In genomic region chr3:121752261-121752660, GRCh38 we compare ENCODE assay signal across 28 cellular contexts.
"Had no signal": no experiment of that assay in that cellular context is flagged by ENCODE, and none has a peak within 500 bp of the region (broad histone marks: within the 10 kb centered on the region; RNA-seq: fewer than 3 reads in every experiment).

No MANE protein-coding gene starts in this region.

- H3K4me3 ChIP-seq: ascending aorta, SJCRH30, SK-N-MC had no signal

- H3K4me2 ChIP-seq: KMS-11 had no signal

- H3K27ac Mint-ChIP-seq: activated CD4-positive, alpha-beta T cell treated with anti-CD3 and anti-CD28 coated beads for 36 hours; activated CD4-positive, alpha-beta T cell treated with anti-CD3 and anti-CD28 coated beads, Interleukin-2, amount 10 ng/mL, durations not matched to agents 7 days and 5 days; activated CD8-positive, alpha-beta T cell treated with anti-CD3 and anti-CD28 coated beads, Interleukin-2, amount 10 ng/mL, durations not matched to agents 7 days and 5 days; activated naive CD4-positive, alpha-beta T cell treated with anti-CD3 and anti-CD28 coated beads, Interleukin-2, amount 50 U/mL, for 24 hours; activated naive CD8-positive, alpha-beta T cell treated with anti-CD3 and anti-CD28 coated beads, Interleukin-2, amount 10 ng/mL, durations not matched to agents 7 days and 5 days; activated T-cell treated with anti-CD3 and anti-CD28 coated beads, Interleukin-2, amount 50 U/mL, for 24 hours; activated T-helper 2 cell treated with anti-CD3 and anti-CD28 coated beads, Interferon-gamma antibody, Interleukin-2, Interleukin-4, amounts not matched to agents 10 μg/mL and 5 μg/mL and 100 μg/mL, durations not matched to agents 14 hours and 24 hours and 36 hours; T-helper 1 cell treated with Interleukin-12 subunit alpha and Interleukin-12 subunit beta and Interleukin-4 antibody, amounts not matched to agents 30 μg/mL and 1 μg/mL, for 36 hours; T-helper 2 cell treated with Interferon-gamma antibody and Interleukin-4, amounts not matched to agents 5 μg/mL and 100 μg/mL, for 36 hours; WTC11 had no signal

- H3K27ac ChIP-seq: ascending aorta, KMS-11, RWPE1, SJCRH30, SK-N-MC had no signal

- H3K27me3 ChIP-seq: ascending aorta, SJCRH30 had no signal

- H3K9me3 ChIP-seq: ascending aorta, SJCRH30 had no signal

- H3K9me3 Mint-ChIP-seq: activated CD4-positive, alpha-beta T cell treated with anti-CD3 and anti-CD28 coated beads, Interleukin-2, amount 10 ng/mL, durations not matched to agents 7 days and 5 days; activated naive CD4-positive, alpha-beta T cell treated with anti-CD3 and anti-CD28 coated beads, Interleukin-2, amount 50 U/mL, for 24 hours; activated naive CD8-positive, alpha-beta T cell treated with anti-CD3 and anti-CD28 coated beads, Interleukin-2, amount 10 ng/mL, durations not matched to agents 7 days and 5 days; activated T-cell treated with anti-CD3 and anti-CD28 coated beads, Interleukin-2, amount 50 U/mL, for 24 hours; activated T-helper 2 cell treated with anti-CD3 and anti-CD28 coated beads, Interferon-gamma antibody, Interleukin-2, Interleukin-4, amounts not matched to agents 10 μg/mL and 5 μg/mL and 100 μg/mL, durations not matched to agents 14 hours and 24 hours and 36 hours; T-helper 1 cell treated with Interleukin-12 subunit alpha and Interleukin-12 subunit beta and Interleukin-4 antibody, amounts not matched to agents 30 μg/mL and 1 μg/mL, for 36 hours; T-helper 2 cell treated with Interferon-gamma antibody and Interleukin-4, amounts not matched to agents 5 μg/mL and 100 μg/mL, for 36 hours; WTC11 had no signal

- H3K36me3 ChIP-seq: ascending aorta, SJCRH30 had no signal

- H3K9ac ChIP-seq: KMS-11 had no signal

- DNase-seq: activated CD4-positive, alpha-beta T cell treated with anti-CD3 and anti-CD28 coated beads for 36 hours; activated CD4-positive, alpha-beta T cell treated with anti-CD3 and anti-CD28 coated beads, Interleukin-2, amount 10 ng/mL, durations not matched to agents 7 days and 5 days; activated CD4-positive, alpha-beta T cell treated with anti-CD3 and anti-CD28 coated beads, Interleukin-2, amount 50 U/mL, for 48 hours; activated CD8-positive, alpha-beta T cell treated with anti-CD3 and anti-CD28 coated beads, Interleukin-2, amount 10 ng/mL, durations not matched to agents 7 days and 5 days; activated gamma-delta T cell; activated naive CD4-positive, alpha-beta T cell treated with Interleukin-2 at 50 U/mL for 16 hours; activated naive CD8-positive, alpha-beta T cell treated with anti-CD3 and anti-CD28 coated beads, Interleukin-2, amount 10 ng/mL, durations not matched to agents 7 days and 5 days; activated T-cell treated with anti-CD3 and anti-CD28 coated beads, Interleukin-2, amount 50 U/mL, for 24 hours; amygdala; MM.1S; NCI-H1105; NCI-H1417 treated with DMSO at 0.1 percent for 48 hours; NCI-H187 treated with DMSO at 0.1 percent for 48 hours; NCI-H2081; NCI-H2171 treated with DMSO at 0.1 percent for 48 hours; NCI-H226; NCI-H446 treated with DMSO at 0.1 percent for 48 hours; NCI-H524; SJCRH30 had no signal

- H3K4me3 Mint-ChIP-seq: activated CD4-positive, alpha-beta T cell treated with anti-CD3 and anti-CD28 coated beads for 36 hours; activated CD4-positive, alpha-beta T cell treated with anti-CD3 and anti-CD28 coated beads, Interleukin-2, amount 10 ng/mL, durations not matched to agents 7 days and 5 days; activated CD8-positive, alpha-beta T cell treated with anti-CD3 and anti-CD28 coated beads, Interleukin-2, amount 10 ng/mL, durations not matched to agents 7 days and 5 days; activated naive CD4-positive, alpha-beta T cell treated with anti-CD3 and anti-CD28 coated beads, Interleukin-2, amount 50 U/mL, for 24 hours; activated naive CD8-positive, alpha-beta T cell treated with anti-CD3 and anti-CD28 coated beads, Interleukin-2, amount 10 ng/mL, durations not matched to agents 7 days and 5 days; activated T-cell treated with anti-CD3 and anti-CD28 coated beads, Interleukin-2, amount 50 U/mL, for 24 hours; T-helper 2 cell treated with Interferon-gamma antibody and Interleukin-4, amounts not matched to agents 5 μg/mL and 100 μg/mL, for 36 hours had no signal

- H3K27me3 Mint-ChIP-seq: activated CD4-positive, alpha-beta T cell treated with anti-CD3 and anti-CD28 coated beads for 36 hours had no signal

- H3K36me3 Mint-ChIP-seq: activated naive CD4-positive, alpha-beta T cell treated with anti-CD3 and anti-CD28 coated beads, Interleukin-2, amount 50 U/mL, for 24 hours; activated naive CD8-positive, alpha-beta T cell treated with anti-CD3 and anti-CD28 coated beads, Interleukin-2, amount 10 ng/mL, durations not matched to agents 7 days and 5 days; WTC11 had no signal
